Comparison of ENCODE assay signal across 1 cellular context in genomic region chr4:74654230-74654681, GRCh38.
TF ChIP-seq lines count a peak whose summit lies in the region.

No MANE protein-coding gene starts in this region.

TF ChIP-seq in HepG2, 621 proteins besides CTCF, POLR2A, EP300 and RAD21 (continued from another document and continues in another):
- no peak for TF ChIP-seq KIAA2018 (CRISPR knock-in tag; IDR thresholded peaks at IDR 0.05; ENCODE audit: borderline replicate concordance)
- TF ChIP-seq ZNF644 (CRISPR knock-in tag; IDR thresholded peaks at IDR 0.05; ENCODE audit: low read depth), result peak; percentile 85
- 0 out of 2 replicates have a peak, but pooled peaks have one; percentile 14 for TF ChIP-seq PRDM15 (CRISPR knock-in tag; IDR thresholded peaks at IDR 0.05)
- no peak for TF ChIP-seq KDM5B (CRISPR knock-in tag; IDR thresholded peaks at IDR 0.05; ENCODE audit: borderline replicate concordance)
- TF ChIP-seq ZNF207 (IDR thresholded peaks at IDR 0.05; ENCODE audit: borderline replicate concordance), result no peak
- peak; percentile 42; the same call in 1 of the 2 replicates for TF ChIP-seq ZNF3 (CRISPR knock-in tag; IDR thresholded peaks at IDR 0.05)
- TF ChIP-seq NCOA5 (CRISPR knock-in tag; IDR thresholded peaks at IDR 0.05), result no peak
- TF ChIP-seq ARID5B (CRISPR knock-in tag; IDR thresholded peaks at IDR 0.05), result peak; percentile 100
- TF ChIP-seq TFAP4 (IDR thresholded peaks at IDR 0.05; ENCODE audit: borderline replicate concordance, low read depth), result peak; percentile 81
- TF ChIP-seq LBX2 (CRISPR knock-in tag; IDR thresholded peaks at IDR 0.05; ENCODE audit: borderline replicate concordance), result no peak
- peak; percentile 39 for TF ChIP-seq SP5 (CRISPR knock-in tag; IDR thresholded peaks at IDR 0.05; ENCODE audit: borderline replicate concordance, low read depth)
- peak; percentile 89 for TF ChIP-seq ZNF792 (CRISPR knock-in tag; IDR thresholded peaks at IDR 0.05)
- peak; percentile 90 to 92 for TF ChIP-seq NR2F1 (CRISPR knock-in tag; IDR thresholded peaks at IDR 0.05)
- TF ChIP-seq TCF7L2 (IDR thresholded peaks at IDR 0.05; ENCODE audit: low read depth, low read length), result peak; percentile 28; the same call in 1 of the 2 replicates
- TF ChIP-seq ZNF362 (CRISPR knock-in tag; IDR thresholded peaks at IDR 0.05; ENCODE audit: borderline replicate concordance), result peak; percentile 61; the same call in 1 of the 2 replicates
- no peak for TF ChIP-seq EZH2 (conservative IDR thresholded peaks at IDR 0.05; ENCODE audit: low read depth, low read length)
- peak; percentile 48; the same call in 1 of the 2 replicates for TF ChIP-seq ZSCAN25 (CRISPR knock-in tag; IDR thresholded peaks at IDR 0.05)
- TF ChIP-seq ZNF615 (CRISPR knock-in tag; IDR thresholded peaks at IDR 0.05; ENCODE audit: borderline replicate concordance), result peak; percentile 49; the same call in 1 of the 2 replicates
- 0 out of 2 replicates have a peak, but pooled peaks have one; percentile 14 for TF ChIP-seq NFYB (CRISPR knock-in tag; IDR thresholded peaks at IDR 0.05)
- TF ChIP-seq PBX3 (CRISPR knock-in tag; IDR thresholded peaks at IDR 0.05; ENCODE audit: borderline replicate concordance), result no peak
- peak; percentile 90 for TF ChIP-seq AFF4 (CRISPR knock-in tag; IDR thresholded peaks at IDR 0.05)
- peak; percentile 34; the same call in 1 of the 2 replicates for TF ChIP-seq ZNF607 (CRISPR knock-in tag; IDR thresholded peaks at IDR 0.05; ENCODE audit: borderline replicate concordance)
- TF ChIP-seq NFIC (IDR thresholded peaks at IDR 0.05; ENCODE audit: low read length), result peak; percentile 76; the same call in 1 of the 2 replicates
- peak; percentile 90 for TF ChIP-seq ZBTB25 (CRISPR knock-in tag; IDR thresholded peaks at IDR 0.05)
- TF ChIP-seq BRCA1 (CRISPR knock-in tag; IDR thresholded peaks at IDR 0.05), result 0 out of 2 replicates have a peak, but pooled peaks have one; percentile 42
- no peak for TF ChIP-seq HNRNPH1 (optimal IDR thresholded peaks at IDR 0.05; ENCODE audit: low read depth, low read length)
- TF ChIP-seq ZNF547 (CRISPR knock-in tag; IDR thresholded peaks at IDR 0.05), result 0 out of 2 replicates have a peak, but pooled peaks have one; percentile 38
- TF ChIP-seq PHF21A (CRISPR knock-in tag; IDR thresholded peaks at IDR 0.05), result peak; percentile 77
